ENCODE assay signal across 1 cellular context in the genomic region with DNA sequence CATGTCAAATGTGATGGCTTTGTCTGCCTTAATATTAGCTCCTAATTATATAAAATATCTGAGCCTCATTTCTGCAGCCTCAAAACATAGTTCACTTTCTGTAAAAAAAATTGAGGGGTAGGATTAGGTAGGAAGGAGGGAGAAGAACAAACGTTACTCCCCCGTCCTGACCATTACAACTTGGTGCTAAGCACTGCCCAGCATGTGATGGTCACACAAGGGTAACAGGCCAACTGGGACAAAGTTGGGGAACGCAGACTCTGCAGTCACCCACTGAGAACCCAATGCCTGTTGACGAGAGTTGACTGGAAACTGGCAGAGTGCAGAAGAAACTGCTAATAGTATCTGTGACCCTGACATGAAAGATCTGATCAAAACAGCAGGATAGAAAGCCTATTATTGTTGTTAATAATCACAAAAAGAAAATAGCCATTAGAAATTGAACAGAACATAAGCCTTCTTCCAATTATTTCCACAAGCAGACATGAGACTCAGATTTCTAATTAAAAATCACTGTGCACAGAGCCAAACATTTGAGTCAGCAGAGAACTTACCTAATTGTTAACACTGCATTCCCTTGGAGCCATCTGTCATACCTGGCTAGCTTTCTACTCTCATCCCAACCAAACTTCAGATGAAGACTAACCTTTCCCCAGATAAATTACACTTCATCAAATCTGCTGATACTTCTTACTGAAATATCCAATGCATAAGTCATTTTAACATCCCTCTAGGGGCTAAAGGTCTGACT.
TF ChIP-seq lines count a peak whose summit lies in the region.

No MANE protein-coding gene starts in this region.

TF ChIP-seq in SK-N-SH, 30 proteins besides CTCF, POLR2A, EP300 and RAD21 (continued from another document):
- TF ChIP-seq, protein P1, sequence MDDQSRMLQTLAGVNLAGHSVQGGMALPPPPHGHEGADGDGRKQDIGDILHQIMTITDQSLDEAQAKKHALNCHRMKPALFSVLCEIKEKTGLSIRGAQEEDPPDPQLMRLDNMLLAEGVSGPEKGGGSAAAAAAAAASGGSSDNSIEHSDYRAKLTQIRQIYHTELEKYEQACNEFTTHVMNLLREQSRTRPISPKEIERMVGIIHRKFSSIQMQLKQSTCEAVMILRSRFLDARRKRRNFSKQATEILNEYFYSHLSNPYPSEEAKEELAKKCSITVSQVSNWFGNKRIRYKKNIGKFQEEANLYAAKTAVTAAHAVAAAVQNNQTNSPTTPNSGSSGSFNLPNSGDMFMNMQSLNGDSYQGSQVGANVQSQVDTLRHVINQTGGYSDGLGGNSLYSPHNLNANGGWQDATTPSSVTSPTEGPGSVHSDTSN (IDR thresholded peaks at IDR 0.05), result no peak
- no peak for TF ChIP-seq JUND (IDR thresholded peaks at IDR 0.05)
- no peak for TF ChIP-seq FOXJ3 (CRISPR knock-in tag; IDR thresholded peaks at IDR 0.05)
- TF ChIP-seq, protein P2, sequence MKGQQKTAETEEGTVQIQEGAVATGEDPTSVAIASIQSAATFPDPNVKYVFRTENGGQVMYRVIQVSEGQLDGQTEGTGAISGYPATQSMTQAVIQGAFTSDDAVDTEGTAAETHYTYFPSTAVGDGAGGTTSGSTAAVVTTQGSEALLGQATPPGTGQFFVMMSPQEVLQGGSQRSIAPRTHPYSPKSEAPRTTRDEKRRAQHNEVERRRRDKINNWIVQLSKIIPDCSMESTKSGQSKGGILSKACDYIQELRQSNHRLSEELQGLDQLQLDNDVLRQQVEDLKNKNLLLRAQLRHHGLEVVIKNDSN (IDR thresholded peaks at IDR 0.05; ENCODE audit: borderline replicate concordance, low read depth), result no peak
- TF ChIP-seq, protein P3, sequence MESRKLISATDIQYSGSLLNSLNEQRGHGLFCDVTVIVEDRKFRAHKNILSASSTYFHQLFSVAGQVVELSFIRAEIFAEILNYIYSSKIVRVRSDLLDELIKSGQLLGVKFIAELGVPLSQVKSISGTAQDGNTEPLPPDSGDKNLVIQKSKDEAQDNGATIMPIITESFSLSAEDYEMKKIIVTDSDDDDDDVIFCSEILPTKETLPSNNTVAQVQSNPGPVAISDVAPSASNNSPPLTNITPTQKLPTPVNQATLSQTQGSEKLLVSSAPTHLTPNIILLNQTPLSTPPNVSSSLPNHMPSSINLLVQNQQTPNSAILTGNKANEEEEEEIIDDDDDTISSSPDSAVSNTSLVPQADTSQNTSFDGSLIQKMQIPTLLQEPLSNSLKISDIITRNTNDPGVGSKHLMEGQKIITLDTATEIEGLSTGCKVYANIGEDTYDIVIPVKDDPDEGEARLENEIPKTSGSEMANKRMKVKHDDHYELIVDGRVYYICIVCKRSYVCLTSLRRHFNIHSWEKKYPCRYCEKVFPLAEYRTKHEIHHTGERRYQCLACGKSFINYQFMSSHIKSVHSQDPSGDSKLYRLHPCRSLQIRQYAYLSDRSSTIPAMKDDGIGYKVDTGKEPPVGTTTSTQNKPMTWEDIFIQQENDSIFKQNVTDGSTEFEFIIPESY (IDR thresholded peaks at IDR 0.05; ENCODE audit: borderline replicate concordance, low read depth), result no peak
- no peak for TF ChIP-seq GATA2 (CRISPR knock-in tag; IDR thresholded peaks at IDR 0.05)
- TF ChIP-seq, protein P4, sequence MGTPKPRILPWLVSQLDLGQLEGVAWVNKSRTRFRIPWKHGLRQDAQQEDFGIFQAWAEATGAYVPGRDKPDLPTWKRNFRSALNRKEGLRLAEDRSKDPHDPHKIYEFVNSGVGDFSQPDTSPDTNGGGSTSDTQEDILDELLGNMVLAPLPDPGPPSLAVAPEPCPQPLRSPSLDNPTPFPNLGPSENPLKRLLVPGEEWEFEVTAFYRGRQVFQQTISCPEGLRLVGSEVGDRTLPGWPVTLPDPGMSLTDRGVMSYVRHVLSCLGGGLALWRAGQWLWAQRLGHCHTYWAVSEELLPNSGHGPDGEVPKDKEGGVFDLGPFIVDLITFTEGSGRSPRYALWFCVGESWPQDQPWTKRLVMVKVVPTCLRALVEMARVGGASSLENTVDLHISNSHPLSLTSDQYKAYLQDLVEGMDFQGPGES (IDR thresholded peaks at IDR 0.05; ENCODE audit: low read depth, low read length), result no peak
- TF ChIP-seq, protein P5, sequence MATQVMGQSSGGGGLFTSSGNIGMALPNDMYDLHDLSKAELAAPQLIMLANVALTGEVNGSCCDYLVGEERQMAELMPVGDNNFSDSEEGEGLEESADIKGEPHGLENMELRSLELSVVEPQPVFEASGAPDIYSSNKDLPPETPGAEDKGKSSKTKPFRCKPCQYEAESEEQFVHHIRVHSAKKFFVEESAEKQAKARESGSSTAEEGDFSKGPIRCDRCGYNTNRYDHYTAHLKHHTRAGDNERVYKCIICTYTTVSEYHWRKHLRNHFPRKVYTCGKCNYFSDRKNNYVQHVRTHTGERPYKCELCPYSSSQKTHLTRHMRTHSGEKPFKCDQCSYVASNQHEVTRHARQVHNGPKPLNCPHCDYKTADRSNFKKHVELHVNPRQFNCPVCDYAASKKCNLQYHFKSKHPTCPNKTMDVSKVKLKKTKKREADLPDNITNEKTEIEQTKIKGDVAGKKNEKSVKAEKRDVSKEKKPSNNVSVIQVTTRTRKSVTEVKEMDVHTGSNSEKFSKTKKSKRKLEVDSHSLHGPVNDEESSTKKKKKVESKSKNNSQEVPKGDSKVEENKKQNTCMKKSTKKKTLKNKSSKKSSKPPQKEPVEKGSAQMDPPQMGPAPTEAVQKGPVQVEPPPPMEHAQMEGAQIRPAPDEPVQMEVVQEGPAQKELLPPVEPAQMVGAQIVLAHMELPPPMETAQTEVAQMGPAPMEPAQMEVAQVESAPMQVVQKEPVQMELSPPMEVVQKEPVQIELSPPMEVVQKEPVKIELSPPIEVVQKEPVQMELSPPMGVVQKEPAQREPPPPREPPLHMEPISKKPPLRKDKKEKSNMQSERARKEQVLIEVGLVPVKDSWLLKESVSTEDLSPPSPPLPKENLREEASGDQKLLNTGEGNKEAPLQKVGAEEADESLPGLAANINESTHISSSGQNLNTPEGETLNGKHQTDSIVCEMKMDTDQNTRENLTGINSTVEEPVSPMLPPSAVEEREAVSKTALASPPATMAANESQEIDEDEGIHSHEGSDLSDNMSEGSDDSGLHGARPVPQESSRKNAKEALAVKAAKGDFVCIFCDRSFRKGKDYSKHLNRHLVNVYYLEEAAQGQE (IDR thresholded peaks at IDR 0.05; ENCODE audit: low read depth, low read length), result no peak
- no peak for TF ChIP-seq RFX5 (IDR thresholded peaks at IDR 0.05; ENCODE audit: low read length)
- TF ChIP-seq, protein P6, sequence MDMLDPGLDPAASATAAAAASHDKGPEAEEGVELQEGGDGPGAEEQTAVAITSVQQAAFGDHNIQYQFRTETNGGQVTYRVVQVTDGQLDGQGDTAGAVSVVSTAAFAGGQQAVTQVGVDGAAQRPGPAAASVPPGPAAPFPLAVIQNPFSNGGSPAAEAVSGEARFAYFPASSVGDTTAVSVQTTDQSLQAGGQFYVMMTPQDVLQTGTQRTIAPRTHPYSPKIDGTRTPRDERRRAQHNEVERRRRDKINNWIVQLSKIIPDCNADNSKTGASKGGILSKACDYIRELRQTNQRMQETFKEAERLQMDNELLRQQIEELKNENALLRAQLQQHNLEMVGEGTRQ (IDR thresholded peaks at IDR 0.05; ENCODE audit: borderline replicate concordance, low read depth, low read length), result no peak
- no peak for TF ChIP-seq EZH2phosphoT487 (IDR thresholded peaks at IDR 0.05; ENCODE audit: borderline replicate concordance, low read depth)
- TF ChIP-seq SMC3 (IDR thresholded peaks at IDR 0.05; ENCODE audit: low read depth, low read length), result no peak
